In the genomic region with DNA sequence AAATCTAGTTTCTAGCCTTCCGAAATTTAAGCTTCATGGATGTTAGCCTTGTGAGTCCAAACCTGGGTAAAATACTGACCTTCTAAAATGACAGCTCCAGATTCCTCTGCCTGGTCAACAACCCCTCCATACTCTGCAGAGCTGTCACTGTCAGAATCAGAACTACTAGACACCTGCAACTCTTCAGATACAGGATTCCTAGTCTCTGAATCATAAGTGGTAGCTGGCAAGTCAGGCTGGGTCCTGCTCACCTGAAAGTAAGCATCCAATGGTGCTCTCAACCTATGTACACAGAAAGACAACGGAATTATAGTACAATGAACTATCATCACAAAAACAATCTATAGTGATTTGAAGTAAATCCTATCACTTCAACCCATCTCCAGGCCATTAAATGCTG, we compare ENCODE assay signal across 30 cellular contexts. TPM values are rescaled to one million over a fixed set of nuclear protein-coding genes. Genes with fewer than 3 reads are reported as not detected.
DNase-seq lines count a peak whose midpoint lies in the region; ATAC-seq and TF ChIP-seq lines count a peak whose summit lies in the region.
"Had no signal": no experiment of that assay in that cellular context is flagged by ENCODE, and none has a peak within 500 bp of the region (broad histone marks: within the 10 kb centered on the region; RNA-seq: fewer than 3 reads in every experiment).

No MANE protein-coding gene starts in this region.

- no peak for ATAC-seq in CD8-positive, alpha-beta T cell
- ATAC-seq in naive thymus-derived CD4-positive, alpha-beta T cell = no peak
- ATAC-seq: gastrocnemius medialis, sciatic nerve, upper lobe of right lung had no signal

- WGBS in mesendoderm (ENCODE audit: extremely low coverage, insufficient coverage, low lambda C conversion rate) = no CpG with 5 or more reads among the region's 2 CpGs

- H3K56ac ChIP-seq in mesendoderm (ENCODE audit: low read length) = no peak overlapping the region

- H2BK15ac ChIP-seq in mesendoderm (replicated peaks; ENCODE audit: low read depth) = no peak overlapping the region

- peaks cover 23% of the 10 kb centered on the region for H3K4me1 Mint-ChIP-seq in activated CD4-positive, alpha-beta T cell treated with anti-CD3 and anti-CD28 coated beads, Interleukin-2, amount 10 ng/mL, durations not matched to agents 24 days and 14 days
- peaks cover 33% of the 10 kb centered on the region for H3K4me1 Mint-ChIP-seq in activated CD4-positive, alpha-beta T cell treated with anti-CD3 and anti-CD28 coated beads, Interleukin-2, amount 10 ng/mL, durations not matched to agents 7 days and 5 days
- peaks cover 39% of the 10 kb centered on the region for H3K4me1 Mint-ChIP-seq in CD8-positive, alpha-beta T cell (ENCODE audit: low read depth)
- H3K4me1 Mint-ChIP-seq in chondrocyte (ENCODE audit: low read depth) (peaks cover 57% of the 10 kb centered on the region), glutamatergic neuron (ENCODE audit: low read depth, unreplicated experiment) (no peaks in the 10 kb centered on the region)
- peaks cover 28 to 52% (median 45%) of the 10 kb centered on the region in 7 donors for H3K4me1 Mint-ChIP-seq in naive thymus-derived CD4-positive, alpha-beta T cell

- no peak for TF ChIP-seq CTCF in CD8-positive, alpha-beta T cell (IDR thresholded peaks at IDR 0.05)
- TF ChIP-seq CTCF in chondrocyte (IDR thresholded peaks at IDR 0.05) (no peak), glutamatergic neuron (IDR thresholded peaks at IDR 0.05; ENCODE audit: partially characterized antibody, unreplicated experiment) (no peak)

- CTCF ChIA-PET in activated CD4-positive, alpha-beta T cell treated with anti-CD3 and anti-CD28 coated beads, Interleukin-2, amount 10 ng/mL, durations not matched to agents 7 days and 5 days (lab: Charles Lee) = interaction anchor here (0.6 to 2.2 kb wide), 6 partner anchors 9 to 22 kb away, joined by 3 to 7 read pairs (median 4); a partner anchor contains a TSS
- CTCF ChIA-PET in CD8-positive, alpha-beta T cell (lab: Charles Lee) = interaction anchor here (1.1 to 2.3 kb wide), 5 partner anchors 12 to 49 kb away, joined by 3 to 6 read pairs (median 4); a partner anchor contains a TSS
- CTCF ChIA-PET in naive thymus-derived CD4-positive, alpha-beta T cell (lab: Charles Lee) = interaction anchor here (0.7 to 1.6 kb wide), 3 partner anchors 10 to 23 kb away, joined by 3 to 5 read pairs (median 3); no protein-coding TSS in a partner anchor

- H4K8ac ChIP-seq in mesendoderm (ENCODE audit: low read depth, low read length) = no peak overlapping the region

- H3K79me1 ChIP-seq in mesendoderm (ENCODE audit: low read length) = peaks cover 10% of the 10 kb centered on the region

- H3K27ac ChIP-seq in CD8-positive, alpha-beta T cell (ENCODE audit: low read depth, low read length) = no peak overlapping the region
- H3K27ac ChIP-seq in naive thymus-derived CD4-positive, alpha-beta T cell (ENCODE audit: low read depth, low read length) = no peak overlapping the region
- H3K27ac ChIP-seq in mesendoderm (ENCODE audit: low read depth, low read length) = no peak overlapping the region
- H3K27ac ChIP-seq: BLaER1, esophagus muscularis mucosa, gastrocnemius medialis, pancreas, SJSA1, upper lobe of right lung had no signal

- POLR2A ChIA-PET in activated CD4-positive, alpha-beta T cell treated with anti-CD3 and anti-CD28 coated beads, Interleukin-2, amount 10 ng/mL, durations not matched to agents 7 days and 5 days (lab: Charles Lee) = no interaction called here
- POLR2A ChIA-PET in CD8-positive, alpha-beta T cell (lab: Charles Lee) = interaction anchor here (1.1 to 2.5 kb wide), 2 partner anchors 15 to 49 kb away, joined by 4 to 8 read pairs; a partner anchor contains a TSS
- POLR2A ChIA-PET in naive thymus-derived CD4-positive, alpha-beta T cell (lab: Charles Lee) = interaction anchor here (0.8 kb wide), 1 partner anchor 16 kb away, joined by 3 read pairs; no protein-coding TSS in a partner anchor

- no peak overlapping the region for H2AK5ac ChIP-seq in mesendoderm (ENCODE audit: low read length)

- H3K9ac ChIP-seq in mesendoderm (ENCODE audit: low read length) = no peak overlapping the region
- H3K9ac ChIP-seq: BLaER1 had no signal

- peaks cover 30% of the 10 kb centered on the region for H3K79me2 ChIP-seq in mesendoderm (ENCODE audit: control insufficient read depth, insufficient read depth, low read length)

- H4K5ac ChIP-seq in mesendoderm (ENCODE audit: low read length) = no peak overlapping the region

- H3K27me3 ChIP-seq in CD8-positive, alpha-beta T cell (ENCODE audit: insufficient read depth, low read length) = no peaks in the 10 kb centered on the region
- H3K27me3 ChIP-seq in naive thymus-derived CD4-positive, alpha-beta T cell (ENCODE audit: control insufficient read depth in 2 of 2, insufficient read depth in 2 of 2, low read length in 2 of 2) = no peaks in the 10 kb centered on the region
- H3K27me3 ChIP-seq in mesendoderm (ENCODE audit: insufficient read depth, low read length, poor library complexity) = no peaks in the 10 kb centered on the region
- H3K27me3 ChIP-seq: BLaER1, esophagus muscularis mucosa, gastrocnemius medialis, pancreas, SJSA1, upper lobe of right lung had no signal

- H3K4me1 ChIP-seq in CD8-positive, alpha-beta T cell (ENCODE audit: insufficient read depth, low read length) = peaks cover 16% of the 10 kb centered on the region
- H3K4me1 ChIP-seq in naive thymus-derived CD4-positive, alpha-beta T cell (ENCODE audit: control insufficient read depth in 2 of 2, insufficient read depth in 2 of 2, low read length in 2 of 2) = peaks cover 0 to 12% of the 10 kb centered on the region in 2 donors
- no peaks in the 10 kb centered on the region for H3K4me1 ChIP-seq in mesendoderm (ENCODE audit: control insufficient read depth, low read depth, low read length)
- H3K4me1 ChIP-seq: BLaER1, gastrocnemius medialis, pancreas, SJSA1 had no signal

- no peaks in the 10 kb centered on the region for H3K27me3 Mint-ChIP-seq in activated CD4-positive, alpha-beta T cell treated with anti-CD3 and anti-CD28 coated beads, Interleukin-2, amount 10 ng/mL, durations not matched to agents 24 days and 14 days
- no peaks in the 10 kb centered on the region for H3K27me3 Mint-ChIP-seq in activated CD4-positive, alpha-beta T cell treated with anti-CD3 and anti-CD28 coated beads, Interleukin-2, amount 10 ng/mL, durations not matched to agents 7 days and 5 days
- no peaks in the 10 kb centered on the region for H3K27me3 Mint-ChIP-seq in CD8-positive, alpha-beta T cell (ENCODE audit: low read depth)
- H3K27me3 Mint-ChIP-seq in chondrocyte (ENCODE audit: low read depth) (no peaks in the 10 kb centered on the region), glutamatergic neuron (ENCODE audit: unreplicated experiment) (no peaks in the 10 kb centered on the region)
- H3K27me3 Mint-ChIP-seq in naive thymus-derived CD4-positive, alpha-beta T cell = no peaks in the 10 kb centered on the region

- no peak overlapping the region for H3K4me3 Mint-ChIP-seq in activated CD4-positive, alpha-beta T cell treated with anti-CD3 and anti-CD28 coated beads, Interleukin-2, amount 10 ng/mL, durations not matched to agents 24 days and 14 days
- H3K4me3 Mint-ChIP-seq in activated CD4-positive, alpha-beta T cell treated with anti-CD3 and anti-CD28 coated beads, Interleukin-2, amount 10 ng/mL, durations not matched to agents 7 days and 5 days = no peak overlapping the region
- H3K4me3 Mint-ChIP-seq in CD8-positive, alpha-beta T cell = no peak overlapping the region
- H3K4me3 Mint-ChIP-seq in chondrocyte (ENCODE audit: unreplicated experiment) = no peak overlapping the region
- no peak overlapping the region for H3K4me3 Mint-ChIP-seq in naive thymus-derived CD4-positive, alpha-beta T cell
- H3K4me3 Mint-ChIP-seq in glutamatergic neuron (ENCODE audit: unreplicated experiment) = no peak overlapping the region
- H3K4me3 Mint-ChIP-seq: T-helper 1 cell treated with Interleukin-12 subunit alpha and Interleukin-12 subunit beta and Interleukin-4 antibody, amounts not matched to agents 30 μg/mL and 1 μg/mL, for 36 hours had no signal

- no peak overlapping the region for H2BK5ac ChIP-seq in mesendoderm (ENCODE audit: low read length)

- H3K36me3 Mint-ChIP-seq in activated CD4-positive, alpha-beta T cell treated with anti-CD3 and anti-CD28 coated beads, Interleukin-2, amount 10 ng/mL, durations not matched to agents 24 days and 14 days (ENCODE audit: low read depth) = peaks cover 59% of the 10 kb centered on the region
- H3K36me3 Mint-ChIP-seq in activated CD4-positive, alpha-beta T cell treated with anti-CD3 and anti-CD28 coated beads, Interleukin-2, amount 10 ng/mL, durations not matched to agents 7 days and 5 days (ENCODE audit: low read depth) = peaks cover 51% of the 10 kb centered on the region
- peaks cover 70% of the 10 kb centered on the region for H3K36me3 Mint-ChIP-seq in CD8-positive, alpha-beta T cell
- H3K36me3 Mint-ChIP-seq in chondrocyte (ENCODE audit: low read depth) (peaks cover 9% of the 10 kb centered on the region), glutamatergic neuron (ENCODE audit: unreplicated experiment) (no peaks in the 10 kb centered on the region)
- H3K36me3 Mint-ChIP-seq in naive thymus-derived CD4-positive, alpha-beta T cell = peaks cover 0 to 23% (median 17%) of the 10 kb centered on the region in 5 donors

- no peak overlapping the region for H3K4me2 ChIP-seq in mesendoderm (ENCODE audit: low read length)
- H3K4me2 ChIP-seq: BLaER1 had no signal

- H2BK120ac ChIP-seq in mesendoderm (ENCODE audit: low read depth, low read length) = no peak overlapping the region

- peak overlapping the region; percentile 0 for H3K27ac Mint-ChIP-seq in activated CD4-positive, alpha-beta T cell treated with anti-CD3 and anti-CD28 coated beads, Interleukin-2, amount 10 ng/mL, durations not matched to agents 24 days and 14 days
- H3K27ac Mint-ChIP-seq in activated CD4-positive, alpha-beta T cell treated with anti-CD3 and anti-CD28 coated beads, Interleukin-2, amount 10 ng/mL, durations not matched to agents 7 days and 5 days = no peak overlapping the region
- peak overlapping the region; percentile 12 for H3K27ac Mint-ChIP-seq in CD8-positive, alpha-beta T cell
- peak overlapping the region; percentile 57 for H3K27ac Mint-ChIP-seq in chondrocyte (ENCODE audit: unreplicated experiment)
- peak overlapping the region in 7 of 9 donors; percentile 14 to 68 (median 52) for H3K27ac Mint-ChIP-seq in naive thymus-derived CD4-positive, alpha-beta T cell
- no peak overlapping the region for H3K27ac Mint-ChIP-seq in glutamatergic neuron (ENCODE audit: unreplicated experiment)
- H3K27ac Mint-ChIP-seq: T-helper 1 cell treated with Interleukin-12 subunit alpha and Interleukin-12 subunit beta and Interleukin-4 antibody, amounts not matched to agents 30 μg/mL and 1 μg/mL, for 36 hours had no signal

- H3K4me3 ChIP-seq in CD8-positive, alpha-beta T cell (ENCODE audit: low read depth, low read length) = no peak overlapping the region
- H3K4me3 ChIP-seq in naive thymus-derived CD4-positive, alpha-beta T cell (ENCODE audit: low read length) = no peak overlapping the region
- H3K4me3 ChIP-seq in mesendoderm (ENCODE audit: low read length) = no peak overlapping the region
- H3K4me3 ChIP-seq: BLaER1, esophagus muscularis mucosa, gastrocnemius medialis, lung, pancreas, SJSA1, upper lobe of right lung had no signal

- H3K4ac ChIP-seq in mesendoderm (ENCODE audit: low read depth, low read length) = no peak overlapping the region

- H3K9me3 Mint-ChIP-seq in activated CD4-positive, alpha-beta T cell treated with anti-CD3 and anti-CD28 coated beads, Interleukin-2, amount 10 ng/mL, durations not matched to agents 24 days and 14 days = no peaks in the 10 kb centered on the region
- no peaks in the 10 kb centered on the region for H3K9me3 Mint-ChIP-seq in activated CD4-positive, alpha-beta T cell treated with anti-CD3 and anti-CD28 coated beads, Interleukin-2, amount 10 ng/mL, durations not matched to agents 7 days and 5 days
- no peaks in the 10 kb centered on the region for H3K9me3 Mint-ChIP-seq in CD8-positive, alpha-beta T cell
- H3K9me3 Mint-ChIP-seq in chondrocyte (ENCODE audit: low read depth) (no peaks in the 10 kb centered on the region), glutamatergic neuron (ENCODE audit: unreplicated experiment) (no peaks in the 10 kb centered on the region)
- H3K9me3 Mint-ChIP-seq in naive thymus-derived CD4-positive, alpha-beta T cell = no peaks in the 10 kb centered on the region
- H3K9me3 Mint-ChIP-seq: T-helper 1 cell treated with Interleukin-12 subunit alpha and Interleukin-12 subunit beta and Interleukin-4 antibody, amounts not matched to agents 30 μg/mL and 1 μg/mL, for 36 hours had no signal

- intact Hi-C loops in activated CD4-positive, alpha-beta T cell treated with anti-CD3 and anti-CD28 coated beads, Interleukin-2, amount 10 ng/mL, durations not matched to agents 24 days and 14 days (cut with micrococcal nuclease) = no loop called here
- intact Hi-C loops in CD8-positive, alpha-beta T cell (cut with DNase I, micrococcal nuclease) = no loop called here
- intact Hi-C loops in naive thymus-derived CD4-positive, alpha-beta T cell (cut with micrococcal nuclease) = no loop called here

- H3K36me3 ChIP-seq in CD8-positive, alpha-beta T cell (ENCODE audit: insufficient read depth, low read length) = peaks cover 21% of the 10 kb centered on the region
- H3K36me3 ChIP-seq in naive thymus-derived CD4-positive, alpha-beta T cell (ENCODE audit: control insufficient read depth in 2 of 3, insufficient read depth in 3 of 3, low read length in 3 of 3) = peaks cover 5 to 47% (median 10%) of the 10 kb centered on the region in 3 experiments
- H3K36me3 ChIP-seq in mesendoderm (ENCODE audit: control insufficient read depth, insufficient read depth, low read length) = peaks cover 6% of the 10 kb centered on the region
- H3K36me3 ChIP-seq: pancreas had no signal

- no peaks in the 10 kb centered on the region for H3K9me3 ChIP-seq in CD8-positive, alpha-beta T cell (ENCODE audit: low read length)
- H3K9me3 ChIP-seq in naive thymus-derived CD4-positive, alpha-beta T cell (ENCODE audit: control insufficient read depth in 2 of 3, low read length in 3 of 3) = no peaks in the 10 kb centered on the region
- H3K9me3 ChIP-seq: BLaER1, esophagus muscularis mucosa, gastrocnemius medialis, pancreas, SJSA1, upper lobe of right lung had no signal

- no peak for DNase-seq in activated CD4-positive, alpha-beta T cell treated with anti-CD3 and anti-CD28 coated beads, Interleukin-2, amount 10 ng/mL, durations not matched to agents 24 days and 14 days
- DNase-seq in activated CD4-positive, alpha-beta T cell treated with anti-CD3 and anti-CD28 coated beads, Interleukin-2, amount 10 ng/mL, durations not matched to agents 7 days and 5 days = no peak
- DNase-seq in CD8-positive, alpha-beta T cell = no peak
- DNase-seq in chondrocyte (ENCODE audit: low spot score) = no peak
- no peak for DNase-seq in naive thymus-derived CD4-positive, alpha-beta T cell
- no peak for DNase-seq in epidermal melanocyte (ENCODE audit: insufficient read length, low spot score)
- DNase-seq in glutamatergic neuron = no peak
- DNase-seq in mesendoderm = no peak
- DNase-seq: activated CD4-positive, alpha-beta T cell treated with anti-CD3 and anti-CD28 coated beads for 48 hours; amniotic stem cell; caudate nucleus; DMS 273 treated with DMSO at 0.1 percent for 48 hours; gastrocnemius medialis; GOT3; hypothalamus; Kasumi-1; NCI-H1694; NCI-H345; NCI-H82; OCI-M1; pancreas; stimulated activated CD4-positive, alpha-beta T cell treated with anti-CD3 and anti-CD28 coated beads, Interleukin-15, amount 100 ng/mL, for 24 hours; stimulated activated CD8-positive, alpha-beta memory T cell treated with anti-CD3 and anti-CD28 coated beads, Interleukin-4, amount 100 ng/mL, for 48 hours; upper lobe of right lung had no signal

- no peak overlapping the region for H3K18ac ChIP-seq in mesendoderm (ENCODE audit: low read length)

- H3K23ac ChIP-seq in mesendoderm (ENCODE audit: low read length) = no peak overlapping the region

RNA-seq across cellular contexts. Expression of a gene that starts 14.8 kb away (rescaled TPM):
- total RNA-seq in activated CD4-positive, alpha-beta T cell treated with anti-CD3 and anti-CD28 coated beads, Interleukin-2, amount 10 ng/mL, durations not matched to agents 24 days and 14 days = 109 and 117 TPM in 2 replicates
- total RNA-seq in activated CD4-positive, alpha-beta T cell treated with anti-CD3 and anti-CD28 coated beads, Interleukin-2, amount 10 ng/mL, durations not matched to agents 7 days and 5 days = 100 to 1,000 TPM; 115 to 117 TPM
- 10 to 100 TPM; 43.7 to 49.7 TPM for total RNA-seq in CD8-positive, alpha-beta T cell
- total RNA-seq in chondrocyte (22.3 to 32.2 TPM (median 23.2 TPM) in 3 replicates), glutamatergic neuron (ENCODE audit: unreplicated experiment) (30.5 TPM)
- 10 to 100 TPM; 39.3 to 88.0 (median 56.9) TPM for total RNA-seq in naive thymus-derived CD4-positive, alpha-beta T cell
- polyA plus RNA-seq in naive thymus-derived CD4-positive, alpha-beta T cell = 10 to 100 TPM; 16.9 to 29.9 TPM
- 68.9 TPM for polyA plus RNA-seq in mesendoderm (2013, experiment 1 of 2)
- 62.0 TPM for polyA plus RNA-seq in mesendoderm (2013, experiment 2 of 2)

RNA-seq across cellular contexts. Expression of a gene that starts 44.9 kb away (rescaled TPM):
- 64.1 and 64.7 TPM in 2 replicates for total RNA-seq in activated CD4-positive, alpha-beta T cell treated with anti-CD3 and anti-CD28 coated beads, Interleukin-2, amount 10 ng/mL, durations not matched to agents 24 days and 14 days
- 100 to 1,000 TPM; 151 to 157 TPM for total RNA-seq in activated CD4-positive, alpha-beta T cell treated with anti-CD3 and anti-CD28 coated beads, Interleukin-2, amount 10 ng/mL, durations not matched to agents 7 days and 5 days
- total RNA-seq in CD8-positive, alpha-beta T cell = 10 to 100 TPM; 73.7 to 79.4 TPM
- total RNA-seq in chondrocyte (241 to 277 TPM (median 276 TPM) in 3 replicates), glutamatergic neuron (ENCODE audit: unreplicated experiment) (143 TPM)
- total RNA-seq in naive thymus-derived CD4-positive, alpha-beta T cell = 100 to 1,000 TPM; 125 to 198 (median 188) TPM
- polyA plus RNA-seq in naive thymus-derived CD4-positive, alpha-beta T cell = 100 to 1,000 TPM; 181 to 285 TPM
- 42.2 TPM for polyA plus RNA-seq in mesendoderm (2013, experiment 1 of 2)
- polyA plus RNA-seq in mesendoderm (2013, experiment 2 of 2) = 42.7 TPM

RNA-seq across cellular contexts. Expression of a gene that starts 48.8 kb away (rescaled TPM):
- total RNA-seq in activated CD4-positive, alpha-beta T cell treated with anti-CD3 and anti-CD28 coated beads, Interleukin-2, amount 10 ng/mL, durations not matched to agents 24 days and 14 days = 21.9 and 23.3 TPM in 2 replicates
- 10 to 100 TPM; 36.7 to 42.0 TPM for total RNA-seq in activated CD4-positive, alpha-beta T cell treated with anti-CD3 and anti-CD28 coated beads, Interleukin-2, amount 10 ng/mL, durations not matched to agents 7 days and 5 days
- 10 to 100 TPM; 12.1 to 13.2 TPM for total RNA-seq in CD8-positive, alpha-beta T cell
- total RNA-seq in chondrocyte (2.7 to 3.4 TPM in 2 of 3 replicates, not detected in the other), glutamatergic neuron (ENCODE audit: unreplicated experiment) (not detected)
- total RNA-seq in naive thymus-derived CD4-positive, alpha-beta T cell = 10 to 100 TPM; 26.9 to 52.4 (median 38.3) TPM
- polyA plus RNA-seq in naive thymus-derived CD4-positive, alpha-beta T cell = 1 to 10 TPM; 7.9 to 8.0 TPM
- polyA plus RNA-seq in mesendoderm (2013, experiment 1 of 2) = 0.98 TPM
- 1.1 TPM for polyA plus RNA-seq in mesendoderm (2013, experiment 2 of 2)

Comparison
In these comparisons a context has a peak if more than half of its experiments do, and no peak if none do; other contexts are left out.
1. H3K27ac Mint-ChIP-seq: peak in activated CD4-positive, alpha-beta T cell treated with anti-CD3 and anti-CD28 coated beads, Interleukin-2, amount 10 ng/mL, durations not matched to agents 24 days and 14 days (single experiment), CD8-positive, alpha-beta T cell (single experiment), chondrocyte (single experiment) and naive thymus-derived CD4-positive, alpha-beta T cell (7 of 9); none in activated CD4-positive, alpha-beta T cell treated with anti-CD3 and anti-CD28 coated beads, Interleukin-2, amount 10 ng/mL, durations not matched to agents 7 days and 5 days (single experiment) and glutamatergic neuron (single experiment).